Comparison of ENCODE assay signal across 8 cellular contexts in the genomic region with DNA sequence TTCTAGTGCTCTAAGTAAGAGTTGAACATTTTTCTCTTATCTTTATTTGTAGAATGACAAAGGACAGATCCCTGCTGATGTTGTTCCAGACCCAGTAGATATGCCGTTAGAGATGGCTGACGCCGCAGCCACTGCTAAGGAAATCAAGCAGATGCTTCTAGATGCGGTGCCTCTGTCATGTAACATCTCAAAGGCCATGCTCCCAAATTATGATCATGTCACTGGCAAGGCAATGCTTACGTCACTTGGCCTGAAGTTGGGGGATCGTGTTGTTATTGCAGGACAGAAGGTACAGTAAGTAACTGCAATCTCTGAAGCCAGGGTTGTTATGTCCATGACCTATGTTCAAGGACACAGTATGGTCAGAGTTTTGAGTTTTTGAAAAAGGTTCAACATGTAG.
"Had no signal": no experiment of that assay in that cellular context is flagged by ENCODE, and none has a peak within 500 bp of the region (broad histone marks: within the 10 kb centered on the region; RNA-seq: fewer than 3 reads in every experiment).

No MANE protein-coding gene starts in this region.

- H2AFZ ChIP-seq: GM23338 had no signal

- ATAC-seq: GM23338, K562 had no signal

- H3K27ac ChIP-seq: HL-60 had no signal

- H3K4me2 ChIP-seq: GM23338 had no signal

- H3K4me3 ChIP-seq: GM23338, K562 had no signal

- FAIRE-seq: H1, H54, K562 had no signal

- DNase-seq: H9, HCEC 1CT, KG1 had no signal
